ENCODE assay signal across 11 cellular contexts in genomic region chr2:36530983-36531354, GRCh38.
A peak's percentile ranks its signal among the peaks of the same experiment; 100 is the strongest.
DNase-seq lines count a peak whose midpoint lies in the region; ATAC-seq and TF ChIP-seq lines count a peak whose summit lies in the region.
"Had no signal": no experiment of that assay in that cellular context is flagged by ENCODE, and none has a peak within 500 bp of the region (broad histone marks: within the 10 kb centered on the region; RNA-seq: fewer than 3 reads in every experiment).

No MANE protein-coding gene starts in this region.

- H3K4me3 ChIP-seq in A673 (ENCODE audit: low read depth, low read length, poor library complexity, severe bottlenecking), result no peak overlapping the region
- H3K4me3 ChIP-seq in hepatocyte, result no peak overlapping the region

- H3K27me3 Mint-ChIP-seq in HFFc6 (ENCODE audit: insufficient read depth), result peaks cover 73% of the 10 kb centered on the region

- H3K79me2 ChIP-seq in hepatocyte, result no peaks in the 10 kb centered on the region
- H3K79me2 ChIP-seq: parathyroid adenoma had no signal

- peak overlapping the region; percentile 83 for H3K27ac Mint-ChIP-seq in HFFc6
- H3K27ac Mint-ChIP-seq: T-helper 2 cell treated with Interferon-gamma antibody and Interleukin-4, amounts not matched to agents 5 μg/mL and 100 μg/mL, for 36 hours had no signal

- H3K4me1 ChIP-seq in A673 (ENCODE audit: insufficient read depth, low read length, poor library complexity, severe bottlenecking), result peaks cover 22% of the 10 kb centered on the region
- H3K4me1 ChIP-seq in hepatocyte (ENCODE audit: insufficient read depth), result no peaks in the 10 kb centered on the region
- H3K4me1 ChIP-seq: parathyroid adenoma had no signal

- ATAC-seq in HG03280 (IDR thresholded peaks at IDR 0.05; ENCODE audit: unreplicated experiment), result no peak

- H3K36me3 Mint-ChIP-seq in HFFc6 (ENCODE audit: low read depth), result peaks cover 82% of the 10 kb centered on the region

- CTCF ChIA-PET in A673 (lab: Charles Lee), result interaction anchor here (0.7 kb wide), 1 partner anchor 9 kb away, joined by 5 read pairs; no protein-coding TSS in a partner anchor

- H4K20me1 ChIP-seq in hepatocyte (ENCODE audit: insufficient read depth, poor library complexity, severe bottlenecking), result no peaks in the 10 kb centered on the region

- no peak overlapping the region for H2AFZ ChIP-seq in hepatocyte
- H2AFZ ChIP-seq: parathyroid adenoma had no signal

- peaks cover 19% of the 10 kb centered on the region for H3K9me3 Mint-ChIP-seq in HFFc6
- H3K9me3 Mint-ChIP-seq: T-helper 2 cell treated with Interferon-gamma antibody and Interleukin-4, amounts not matched to agents 5 μg/mL and 100 μg/mL, for 36 hours had no signal

- WGBS in hepatocyte (ENCODE audit: low lambda C conversion rate, missing lambda C conversion rate), result 86% methylated on average over 3 of the region's 3 CpGs

- POLR2A ChIA-PET in A673 (lab: Charles Lee; ENCODE audit: low non-redundant PET), result interaction anchor here (0.6 kb wide), 2 partner anchors 243 to 407 kb away, joined by 3 read pairs; no protein-coding TSS in a partner anchor

- H3K9me3 ChIP-seq in A673 (ENCODE audit: low read depth, low read length, poor library complexity, severe bottlenecking) (no peaks in the 10 kb centered on the region), hepatocyte (ENCODE audit: low read depth) (no peaks in the 10 kb centered on the region)

- peak overlapping the region; percentile 5 for H3K4me2 ChIP-seq in hepatocyte

- peak overlapping the region; percentile 27; the same call in 1 of the 2 replicates for H3K4me3 Mint-ChIP-seq in HFFc6
- H3K4me3 Mint-ChIP-seq: T-helper 2 cell treated with Interferon-gamma antibody and Interleukin-4, amounts not matched to agents 5 μg/mL and 100 μg/mL, for 36 hours had no signal

- H3K27ac ChIP-seq in A673 (ENCODE audit: low read depth, low read length, poor library complexity, severe bottlenecking) (peak overlapping the region; percentile 8), hepatocyte (no peak overlapping the region)
- H3K27ac ChIP-seq: parathyroid adenoma had no signal

- H3K27me3 ChIP-seq in A673 (replicated peaks; ENCODE audit: insufficient read depth, low read depth, low read length, poor library complexity) (no peaks in the 10 kb centered on the region), hepatocyte (no peaks in the 10 kb centered on the region)

- intact Hi-C loops in A673 (cut with micrococcal nuclease; ENCODE audit: unreplicated experiment), result no loop called here

- peaks cover 71% of the 10 kb centered on the region for H3K4me1 Mint-ChIP-seq in HFFc6 (ENCODE audit: low read depth)

- H3K36me3 ChIP-seq in A673 (ENCODE audit: insufficient read depth, low read length, poor library complexity, severe bottlenecking) (no peaks in the 10 kb centered on the region), hepatocyte (replicated peaks; ENCODE audit: insufficient read depth, low read depth) (no peaks in the 10 kb centered on the region)

- DNase-seq in A673 (ENCODE audit: low spot score), result peak; percentile 79
- DNase-seq in HFFc6, result no peak
- DNase-seq in UCSD-AML1 (lab: John Stamatoyannopoulos, UW; ENCODE audit: unreplicated experiment), result peak; percentile 17
- DNase-seq in hepatocyte (ENCODE audit: low spot score), result no peak
- DNase-seq in iPS-NIHi7 (ENCODE audit: extremely low spot score), result no peak
- DNase-seq in activated CD4-positive, alpha-beta T cell treated with anti-CD3 and anti-CD28 coated beads, Interleukin-2, amount 50 U/mL, for 48 hours, result no peak
- no peak for DNase-seq in activated CD4-positive, alpha-beta T cell treated with anti-CD3 and anti-CD28 coated beads, Interleukin-2, amount 50 U/mL, for 4 hours
- DNase-seq: NCI-H2029 had no signal

- BruUV-seq in A673 (replicated peaks; lab: Mats Ljungman, UMichigan), result no TSS peak

- peak; percentile 24; the same call in 1 of the 2 replicates for TF ChIP-seq CTCF in A673 (conservative IDR thresholded peaks at IDR 0.05; ENCODE audit: low read depth, low read length)
- TF ChIP-seq CTCF in HFFc6 (IDR thresholded peaks at IDR 0.05), result peak; percentile 52; the same call in 1 of the 2 replicates
- TF ChIP-seq CTCF in hepatocyte (IDR thresholded peaks at IDR 0.05; ENCODE audit: poor library complexity), result no peak

- no peaks in the 10 kb centered on the region for H3K9me2 ChIP-seq in hepatocyte (replicated peaks; ENCODE audit: insufficient read depth)

Comparison
In these comparisons a context has a peak if more than half of its experiments do, and no peak if none do; other contexts are left out.
1. DNase-seq: peak in A673 (single experiment) and UCSD-AML1 (single experiment); none in HFFc6 (single experiment), hepatocyte (single experiment), iPS-NIHi7 (single experiment), activated CD4-positive, alpha-beta T cell treated with anti-CD3 and anti-CD28 coated beads, Interleukin-2, amount 50 U/mL, for 48 hours (0 of 2) and activated CD4-positive, alpha-beta T cell treated with anti-CD3 and anti-CD28 coated beads, Interleukin-2, amount 50 U/mL, for 4 hours (0 of 2).